Comparison of ENCODE assay signal across 8 cellular contexts in genomic region chr1:183234660-183235476, GRCh38. TPM values are rescaled to one million over a fixed set of nuclear protein-coding genes. Genes with fewer than 3 reads are reported as not detected.
DNase-seq lines count a peak whose midpoint lies in the region; ATAC-seq, FAIRE-seq and TF ChIP-seq lines count a peak whose summit lies in the region.

No MANE protein-coding gene starts in this region.

- no peak for TF ChIP-seq POLR2A in breast epithelium (IDR thresholded peaks at IDR 0.05)

- no peaks in the 10 kb centered on the region for H3K9me3 ChIP-seq in breast epithelium
- H3K9me3 ChIP-seq in keratinocyte (ENCODE audit: control insufficient read depth, low read depth, low read length) = no peaks in the 10 kb centered on the region
- no peaks in the 10 kb centered on the region for H3K9me3 ChIP-seq in stomach smooth muscle (ENCODE audit: control insufficient read depth in 2 of 2, low read length in 2 of 2)

- H3K27ac ChIP-seq in breast epithelium (peak overlapping the region; percentile 88 to 90), keratinocyte (ENCODE audit: control insufficient read depth, insufficient read depth, low read length) (peak overlapping the region; percentile 90), stomach smooth muscle (ENCODE audit: low read length) (peak overlapping the region; percentile 61)

- H2AFZ ChIP-seq in keratinocyte (ENCODE audit: control insufficient read depth, low read length) = no peak overlapping the region

- no peak for DNase-seq in GM10248 (ENCODE audit: extremely low spot score)
- DNase-seq in NCI-H187 treated with DMSO at 0.1 percent for 48 hours (lab: John Stamatoyannopoulos, UW) = peak; percentile 72
- peak in 1 of 2 donors; percentile 82 for DNase-seq in breast epithelium (ENCODE audit: low spot score in 2 of 2)
- DNase-seq in keratinocyte (ENCODE audit: low read depth, low spot score) = no peak
- DNase-seq in stimulated activated CD4-positive, alpha-beta T cell treated with anti-CD3 and anti-CD28 coated beads, Interleukin-4, amount 100 ng/mL, for 1 hour = no peak

- FAIRE-seq in keratinocyte (lab: Jason Lieb, UNC) = peak; percentile 79

- dilution Hi-C loops in keratinocyte (cut with MboI; ENCODE audit: extremely low pct_ligation_motif_present, low sequenced_read_pairs) = no loop called here

- H3K79me2 ChIP-seq in keratinocyte (ENCODE audit: control insufficient read depth, insufficient read depth, low read length) = no peaks in the 10 kb centered on the region

- no peaks in the 10 kb centered on the region for H3K27me3 ChIP-seq in breast epithelium
- H3K27me3 ChIP-seq in keratinocyte (ENCODE audit: control insufficient read depth, extremely low read depth, insufficient read depth, low read length) = no peaks in the 10 kb centered on the region
- H3K27me3 ChIP-seq in stomach smooth muscle (ENCODE audit: control insufficient read depth in 1 of 2, insufficient read depth in 2 of 2, low read length in 2 of 2) = no peaks in the 10 kb centered on the region

- H3K4me1 ChIP-seq in breast epithelium (peaks cover 0 to 6% of the 10 kb centered on the region in 2 donors), keratinocyte (ENCODE audit: control insufficient read depth, extremely low read depth, insufficient read depth, low read length) (peaks cover 57% of the 10 kb centered on the region), stomach smooth muscle (ENCODE audit: control insufficient read depth, insufficient read depth, low read length) (peaks cover 14% of the 10 kb centered on the region)

- H3K9ac ChIP-seq in keratinocyte (ENCODE audit: control insufficient read depth, extremely low read depth, insufficient read depth, low read length) (peak overlapping the region; percentile 35), stomach smooth muscle (ENCODE audit: low read length in 2 of 2) (peak overlapping the region; percentile 53 to 66)

- no peaks in the 10 kb centered on the region for H3K9me1 ChIP-seq in keratinocyte (ENCODE audit: control insufficient read depth, extremely low read depth, insufficient read depth, low read length)

- CTCF ChIA-PET in GM10248 (lab: Yijun Ruan, JAX) = interaction anchor here (1.3 to 1.5 kb wide), 3 partner anchors 10 to 61 kb away, joined by 3 to 4 read pairs (median 3); no protein-coding TSS in a partner anchor

- no peak for ATAC-seq in GM19455 (IDR thresholded peaks at IDR 0.05; ENCODE audit: unreplicated experiment)
- no peak for ATAC-seq in HG02884 (IDR thresholded peaks at IDR 0.05; ENCODE audit: unreplicated experiment)

- peak overlapping the region; percentile 39 for H3K4me2 ChIP-seq in keratinocyte (ENCODE audit: control insufficient read depth, extremely low read depth, insufficient read depth, low read depth, low read length)

- peaks cover 7% of the 10 kb centered on the region for H4K20me1 ChIP-seq in keratinocyte (ENCODE audit: control insufficient read depth, extremely low read depth, insufficient read depth, low read length)

- intact Hi-C loops in breast epithelium (cut with DNase I; ENCODE audit: low total_unique reads) = no loop called here

- TF ChIP-seq CTCF in GM10248 (IDR thresholded peaks at IDR 0.05; ENCODE audit: control extremely low read depth, extremely low read depth, low read depth, missing control alignments) (peak; percentile 9), breast epithelium (IDR thresholded peaks at IDR 0.05) (peak; percentile 52 to 78 (median 54)), keratinocyte (optimal IDR thresholded peaks at IDR 0.05 in 1 of 3, IDR thresholded peaks at IDR 0.05 in 1 of 3, conservative IDR thresholded peaks at IDR 0.05 in 1 of 3; ENCODE audit: extremely low read depth in 1 of 3, insufficient read depth in 2 of 3, low read length in 3 of 3) (peak; percentile 24 to 59 (median 52))

- H3K4me3 ChIP-seq in breast epithelium = peak overlapping the region; percentile 19 to 55 (median 37)
- no peak overlapping the region for H3K4me3 ChIP-seq in keratinocyte (ENCODE audit: control insufficient read depth in 2 of 3, extremely low read depth in 1 of 3, insufficient read depth in 2 of 3, low read depth in 1 of 3, low read length in 3 of 3)
- H3K4me3 ChIP-seq in stomach smooth muscle (ENCODE audit: low read length in 2 of 2) = peak overlapping the region; percentile 40 to 71

- no peaks in the 10 kb centered on the region for H3K36me3 ChIP-seq in breast epithelium
- H3K36me3 ChIP-seq in keratinocyte (ENCODE audit: control insufficient read depth in 2 of 2, extremely low read depth in 1 of 2, insufficient read depth in 2 of 2, low read length in 2 of 2) = peaks cover 37 to 78% of the 10 kb centered on the region in 2 experiments
- no peaks in the 10 kb centered on the region for H3K36me3 ChIP-seq in stomach smooth muscle (ENCODE audit: control insufficient read depth in 2 of 2, insufficient read depth in 2 of 2, low read length in 2 of 2)

- POLR2A ChIA-PET in GM10248 (lab: Yijun Ruan, JAX) = no interaction called here

RNA-seq across cellular contexts. Expression of gene LAMC2, which starts 48.8 kb away (rescaled TPM):
- total RNA-seq in breast epithelium = 10 to 100 TPM in 2 of 3 donors, 1 to 10 TPM in 1; 3.0 to 20.3 (median 16.4) TPM
- polyA plus RNA-seq in keratinocyte = 1,627 to 2,571 TPM (median 2,208 TPM) in 3 replicates
- polyA plus RNA-seq in keratinocyte (2011; ENCODE audit: low read depth) = 350 TPM
- polyA plus RNA-seq in keratinocyte (2011; cell fraction: cytosol; rRNA removed) = 688 and 783 TPM in 2 replicates
- polyA plus RNA-seq in keratinocyte (2011; cell fraction: nucleus; rRNA removed) = 3,724 and 4,110 TPM in 2 replicates
- polyA plus RNA-seq in keratinocyte (2012; ENCODE audit: low replicate concordance) = 312 and 2,583 TPM in 2 replicates
- 2,532 to 3,187 TPM (median 2,714 TPM) in 3 replicates for polyA minus RNA-seq in keratinocyte
- polyA minus RNA-seq in keratinocyte (2011; cell fraction: cytosol; rRNA and poly(A)+ RNA removed) = 1,597 TPM
- polyA minus RNA-seq in keratinocyte (2011; cell fraction: nucleus; rRNA and poly(A)+ RNA removed) = 4,972 and 7,290 TPM in 2 replicates

Comparison
In these comparisons a context has a peak if more than half of its experiments do, and no peak if none do; other contexts are left out.
1. H3K4me3 ChIP-seq: peak in breast epithelium (3 of 3) and stomach smooth muscle (2 of 2); none in keratinocyte (0 of 3).
2. Peak in every context shown above with its lines, with median percentiles within 50 percentile points of each other: CTCF ChIP-seq and H3K27ac ChIP-seq.